ENCODE assay signal across 30 cellular contexts in genomic region chr4:68167706-68168105, GRCh38. TPM values are rescaled to one million over a fixed set of nuclear protein-coding genes. Genes with fewer than 3 reads are reported as not detected.
"Had no signal": no experiment of that assay in that cellular context is flagged by ENCODE, and none has a peak within 500 bp of the region (broad histone marks: within the 10 kb centered on the region; RNA-seq: fewer than 3 reads in every experiment).

No MANE protein-coding gene starts in this region.

- H3K4me1 Mint-ChIP-seq: activated CD4-positive, alpha-beta T cell treated with anti-CD3 and anti-CD28 coated beads, Interleukin-2, amount 10 ng/mL, durations not matched to agents 24 days and 14 days; activated naive CD4-positive, alpha-beta T cell treated with anti-CD3 and anti-CD28 coated beads, Interleukin-2, amount 50 U/mL, for 24 hours; activated naive CD8-positive, alpha-beta T cell treated with anti-CD3 and anti-CD28 coated beads, Interleukin-2, amount 10 ng/mL, durations not matched to agents 7 days and 5 days; central memory CD8-positive, alpha-beta T cell had no signal

- H3K27ac Mint-ChIP-seq: activated CD4-positive, alpha-beta T cell treated with anti-CD3 and anti-CD28 coated beads, Interleukin-2, amount 10 ng/mL, durations not matched to agents 24 days and 14 days; activated CD8-positive, alpha-beta T cell treated with anti-CD3 and anti-CD28 coated beads, Interleukin-2, amount 10 ng/mL, durations not matched to agents 7 days and 5 days; activated naive CD4-positive, alpha-beta T cell treated with anti-CD3 and anti-CD28 coated beads, Interleukin-2, amount 50 U/mL, for 24 hours; activated naive CD8-positive, alpha-beta T cell treated with anti-CD3 and anti-CD28 coated beads, Interleukin-2, amount 10 ng/mL, durations not matched to agents 7 days and 5 days; activated T-cell treated with anti-CD3 and anti-CD28 coated beads, Interleukin-2, amount 50 U/mL, for 24 hours; activated T-helper 2 cell treated with anti-CD3 and anti-CD28 coated beads, Interferon-gamma antibody, Interleukin-2, Interleukin-4, amounts not matched to agents 10 μg/mL and 5 μg/mL and 100 μg/mL, durations not matched to agents 14 hours and 24 hours and 36 hours; T-helper 1 cell treated with Interleukin-12 subunit alpha and Interleukin-12 subunit beta and Interleukin-4 antibody, amounts not matched to agents 30 μg/mL and 1 μg/mL, for 36 hours; T-helper 2 cell treated with Interferon-gamma antibody and Interleukin-4, amounts not matched to agents 5 μg/mL and 100 μg/mL, for 36 hours had no signal

- DNase-seq: activated CD4-positive, alpha-beta T cell treated with anti-CD3 and anti-CD28 coated beads, Interleukin-2, amount 10 ng/mL, durations not matched to agents 24 days and 14 days; activated CD4-positive, alpha-beta T cell treated with anti-CD3 and anti-CD28 coated beads, Interleukin-2, amount 50 U/mL, for 48 hours; activated CD8-positive, alpha-beta T cell treated with anti-CD3 and anti-CD28 coated beads, Interleukin-2, amount 10 ng/mL, durations not matched to agents 7 days and 5 days; activated gamma-delta T cell; activated naive CD4-positive, alpha-beta T cell treated with Interleukin-2 at 50 U/mL for 16 hours; activated naive CD8-positive, alpha-beta T cell treated with anti-CD3 and anti-CD28 coated beads, Interleukin-2, amount 10 ng/mL, durations not matched to agents 7 days and 5 days; activated T-cell treated with anti-CD3 and anti-CD28 coated beads, Interleukin-2, amount 50 U/mL, for 24 hours; MM.1S; MV-4-11; NCI-H1092; NCI-H1417; NCI-H2029; NCI-H510A; NCI-H526; NCI-H748 treated with DMSO at 0.1 percent for 48 hours; NK-92 treated with Interleukin-12 subunit alpha and Interleukin-12 subunit beta, amount 100 ng/mL, for 24 hours; PC-3; Peyer's patch; RPMI8226; SHP77 treated with DMSO at 0.1 percent for 48 hours; SK-N-SH had no signal

- H3K9me3 Mint-ChIP-seq: activated CD4-positive, alpha-beta T cell treated with anti-CD3 and anti-CD28 coated beads, Interleukin-2, amount 10 ng/mL, durations not matched to agents 24 days and 14 days; activated naive CD4-positive, alpha-beta T cell treated with anti-CD3 and anti-CD28 coated beads, Interleukin-2, amount 50 U/mL, for 24 hours; activated naive CD8-positive, alpha-beta T cell treated with anti-CD3 and anti-CD28 coated beads, Interleukin-2, amount 10 ng/mL, durations not matched to agents 7 days and 5 days; activated T-helper 2 cell treated with anti-CD3 and anti-CD28 coated beads, Interferon-gamma antibody, Interleukin-2, Interleukin-4, amounts not matched to agents 10 μg/mL and 5 μg/mL and 100 μg/mL, durations not matched to agents 14 hours and 24 hours and 36 hours; central memory CD8-positive, alpha-beta T cell; T-helper 1 cell treated with Interleukin-12 subunit alpha and Interleukin-12 subunit beta and Interleukin-4 antibody, amounts not matched to agents 30 μg/mL and 1 μg/mL, for 36 hours; T-helper 2 cell treated with Interferon-gamma antibody and Interleukin-4, amounts not matched to agents 5 μg/mL and 100 μg/mL, for 36 hours had no signal

- H3K36me3 Mint-ChIP-seq: activated naive CD4-positive, alpha-beta T cell treated with anti-CD3 and anti-CD28 coated beads, Interleukin-2, amount 50 U/mL, for 24 hours; activated naive CD8-positive, alpha-beta T cell treated with anti-CD3 and anti-CD28 coated beads, Interleukin-2, amount 10 ng/mL, durations not matched to agents 7 days and 5 days had no signal

- H3K4me3 Mint-ChIP-seq: activated CD4-positive, alpha-beta T cell treated with anti-CD3 and anti-CD28 coated beads, Interleukin-2, amount 10 ng/mL, durations not matched to agents 24 days and 14 days; activated CD8-positive, alpha-beta T cell treated with anti-CD3 and anti-CD28 coated beads, Interleukin-2, amount 10 ng/mL, durations not matched to agents 7 days and 5 days; activated naive CD4-positive, alpha-beta T cell treated with anti-CD3 and anti-CD28 coated beads, Interleukin-2, amount 50 U/mL, for 24 hours; activated naive CD8-positive, alpha-beta T cell treated with anti-CD3 and anti-CD28 coated beads, Interleukin-2, amount 10 ng/mL, durations not matched to agents 7 days and 5 days; activated T-cell treated with anti-CD3 and anti-CD28 coated beads, Interleukin-2, amount 50 U/mL, for 24 hours; central memory CD8-positive, alpha-beta T cell; T-helper 1 cell treated with Interleukin-12 subunit alpha and Interleukin-12 subunit beta and Interleukin-4 antibody, amounts not matched to agents 30 μg/mL and 1 μg/mL, for 36 hours; T-helper 2 cell treated with Interferon-gamma antibody and Interleukin-4, amounts not matched to agents 5 μg/mL and 100 μg/mL, for 36 hours had no signal

- ATAC-seq: activated CD8-positive, alpha-beta T cell treated with anti-CD3 and anti-CD28 coated beads, Interleukin-2, amount 10 ng/mL, durations not matched to agents 7 days and 5 days; PC-3 had no signal

RNA-seq across cellular contexts. Expression of gene TMPRSS11F, which starts 38.0 kb away (rescaled TPM):
- total RNA-seq: activated CD4-positive, alpha-beta T cell treated with anti-CD3 and anti-CD28 coated beads, Interleukin-2, amount 10 ng/mL, durations not matched to agents 24 days and 14 days; activated CD8-positive, alpha-beta T cell treated with anti-CD3 and anti-CD28 coated beads, Interleukin-2, amount 10 ng/mL, durations not matched to agents 7 days and 5 days; activated naive CD8-positive, alpha-beta T cell treated with anti-CD3 and anti-CD28 coated beads, Interleukin-2, amount 10 ng/mL, durations not matched to agents 7 days and 5 days; activated T-helper 2 cell treated with anti-CD3 and anti-CD28 coated beads, Interferon-gamma antibody, Interleukin-2, Interleukin-4, amounts not matched to agents 10 μg/mL and 5 μg/mL and 100 μg/mL, durations not matched to agents 14 hours and 24 hours and 36 hours; ascending aorta; cardiac muscle cell; LHCN-M2; PC-3; Peyer's patch; SJSA1 had no signal
